Comparison of ENCODE assay signal across 30 cellular contexts in the genomic region with DNA sequence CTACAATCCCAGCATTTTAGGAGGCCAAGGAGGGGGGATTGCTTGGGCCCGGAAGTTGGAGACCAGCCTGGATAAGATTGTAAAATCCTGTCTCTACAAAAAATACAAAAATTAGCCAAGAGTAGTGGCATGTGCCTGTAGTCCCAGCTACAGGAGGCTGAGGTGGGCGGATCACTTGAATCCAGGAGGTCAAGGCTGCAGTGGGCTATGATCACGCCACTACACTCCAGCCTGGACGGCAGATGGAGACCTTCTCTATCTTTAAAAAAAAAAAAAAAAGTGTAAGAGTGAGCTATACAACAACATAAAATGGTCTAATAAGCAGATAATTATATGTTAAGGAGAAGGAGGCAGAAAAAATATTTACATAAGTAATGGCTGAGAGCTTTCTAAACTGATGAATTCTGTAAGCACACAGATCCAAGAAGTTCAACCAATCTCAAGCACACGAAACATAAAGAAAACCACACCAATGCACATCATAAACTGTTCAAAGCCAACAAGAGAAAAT. TPM values are rescaled to one million over a fixed set of nuclear protein-coding genes. Genes with fewer than 3 reads are reported as not detected.
"Had no signal": no experiment of that assay in that cellular context is flagged by ENCODE, and none has a peak within 500 bp of the region (broad histone marks: within the 10 kb centered on the region; RNA-seq: fewer than 3 reads in every experiment).

No MANE protein-coding gene starts in this region.

- H3K27ac ChIP-seq: brain microvascular endothelial cell, cardiac muscle cell, VCaP had no signal

- FAIRE-seq: colon, TTC549 had no signal

- H3K36me3 ChIP-seq: brain microvascular endothelial cell, cardiac muscle cell had no signal

- DNase-seq: activated CD4-positive, CD25-positive, alpha-beta regulatory T cell; activated CD8-positive, alpha-beta memory T cell treated with anti-CD3 and anti-CD28 coated beads, Interleukin-2, amount 50 U/mL, for 4 hours; activated CD8-positive, alpha-beta T cell treated with anti-CD3 and anti-CD28 coated beads for 36 hours; activated gamma-delta T cell treated with Interleukin-2 at 50 U/mL for 16 hours; activated naive CD4-positive, alpha-beta T cell treated with anti-CD3 and anti-CD28 coated beads, Interleukin-2, amount 10 ng/mL, durations not matched to agents 7 days and 5 days; activated naive CD8-positive, alpha-beta T cell treated with anti-CD3 and anti-CD28 coated beads for 36 hours; activated T-cell treated with anti-CD3 and anti-CD28 coated beads, Interleukin-2, amount 50 U/mL, for 72 hours; brain microvascular endothelial cell; cerebellar nuclear complex; Kasumi-1; KBM-7; NCI-H1694; NCI-H2029; NCI-H2107; NCI-H2171 treated with DMSO at 0.1 percent for 48 hours; NCI-H345; NCI-H510A; NCI-H526 treated with DMSO at 0.1 percent for 48 hours; RPMI8226; T-cell; T-helper 2 cell; T1000 had no signal

- H3K27me3 ChIP-seq: brain microvascular endothelial cell, cardiac muscle cell had no signal

- H3K4me3 Mint-ChIP-seq: activated CD8-positive, alpha-beta T cell treated with anti-CD3 and anti-CD28 coated beads for 36 hours; activated naive CD4-positive, alpha-beta T cell treated with anti-CD3 and anti-CD28 coated beads, Interleukin-2, amount 10 ng/mL, durations not matched to agents 7 days and 5 days; activated naive CD8-positive, alpha-beta T cell treated with anti-CD3 and anti-CD28 coated beads for 36 hours; activated T-cell treated with anti-CD3 and anti-CD28 coated beads, Interleukin-2, amount 50 U/mL, for 72 hours; T-cell had no signal

- H3K9me3 Mint-ChIP-seq: activated CD8-positive, alpha-beta T cell treated with anti-CD3 and anti-CD28 coated beads for 36 hours; activated naive CD4-positive, alpha-beta T cell treated with anti-CD3 and anti-CD28 coated beads, Interleukin-2, amount 10 ng/mL, durations not matched to agents 7 days and 5 days; activated naive CD8-positive, alpha-beta T cell treated with anti-CD3 and anti-CD28 coated beads for 36 hours; activated T-cell treated with anti-CD3 and anti-CD28 coated beads, Interleukin-2, amount 50 U/mL, for 72 hours; activated T-helper 2 cell treated with anti-CD3 and anti-CD28 coated beads, Interferon-gamma antibody, Interleukin-2, Interleukin-4, amounts not matched to agents 10 μg/mL and 5 μg/mL and 100 μg/mL, durations not matched to agents 14 hours and 24 hours and 36 hours; T-cell had no signal

- H3K4me3 ChIP-seq: cardiac muscle cell, SK-N-MC had no signal

- H3K36me3 Mint-ChIP-seq: activated naive CD4-positive, alpha-beta T cell treated with anti-CD3 and anti-CD28 coated beads, Interleukin-2, amount 10 ng/mL, durations not matched to agents 7 days and 5 days; activated naive CD8-positive, alpha-beta T cell treated with anti-CD3 and anti-CD28 coated beads for 36 hours; T-cell had no signal

- H3K27ac Mint-ChIP-seq: activated CD8-positive, alpha-beta T cell treated with anti-CD3 and anti-CD28 coated beads for 36 hours; activated naive CD4-positive, alpha-beta T cell treated with anti-CD3 and anti-CD28 coated beads, Interleukin-2, amount 10 ng/mL, durations not matched to agents 7 days and 5 days; activated naive CD8-positive, alpha-beta T cell treated with anti-CD3 and anti-CD28 coated beads for 36 hours; activated T-cell treated with anti-CD3 and anti-CD28 coated beads, Interleukin-2, amount 50 U/mL, for 72 hours; activated T-helper 2 cell treated with anti-CD3 and anti-CD28 coated beads, Interferon-gamma antibody, Interleukin-2, Interleukin-4, amounts not matched to agents 10 μg/mL and 5 μg/mL and 100 μg/mL, durations not matched to agents 14 hours and 24 hours and 36 hours; T-cell had no signal

- ATAC-seq: activated CD8-positive, alpha-beta T cell treated with anti-CD3 and anti-CD28 coated beads for 36 hours; activated T-cell treated with anti-CD3 and anti-CD28 coated beads, Interleukin-2, amount 50 U/mL, for 72 hours; Right ventricle myocardium inferior; T-cell had no signal

- H3K4me1 Mint-ChIP-seq: activated naive CD4-positive, alpha-beta T cell treated with anti-CD3 and anti-CD28 coated beads, Interleukin-2, amount 10 ng/mL, durations not matched to agents 7 days and 5 days; activated naive CD8-positive, alpha-beta T cell treated with anti-CD3 and anti-CD28 coated beads for 36 hours; T-cell had no signal

RNA-seq across cellular contexts. Expression of a gene that starts 58.5 kb away (rescaled TPM):
- total RNA-seq: OCI-LY7 had no signal
